18 cellular contexts compared by ENCODE assay signal in the genomic region with DNA sequence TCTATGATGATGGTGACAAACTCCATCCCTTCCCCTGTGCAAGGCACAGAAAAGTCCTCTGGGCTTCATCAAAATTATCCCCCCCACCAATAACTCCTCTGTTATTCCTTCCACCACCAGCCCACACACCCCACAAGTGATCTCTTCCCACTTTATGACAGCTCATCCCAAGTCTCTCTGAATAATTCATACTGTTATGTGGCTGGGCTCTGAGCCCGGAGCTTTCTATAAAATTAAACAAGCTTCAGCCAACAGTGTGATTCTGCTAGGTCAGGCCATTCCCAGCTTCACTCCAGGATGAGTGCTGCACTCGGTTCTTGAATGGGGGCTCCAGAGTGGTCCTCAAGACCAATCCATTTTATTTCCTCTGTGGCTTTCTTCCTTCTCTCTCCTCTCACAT.
"Had no signal": no experiment of that assay in that cellular context is flagged by ENCODE, and none has a peak within 500 bp of the region (broad histone marks: within the 10 kb centered on the region; RNA-seq: fewer than 3 reads in every experiment).

No MANE protein-coding gene starts in this region.

- H3K27ac ChIP-seq: esophagus squamous epithelium, prostate gland, right atrium auricular region, skin epidermis, stomach, thoracic aorta, upper lobe of right lung had no signal

- FAIRE-seq: frontal cortex, kidney, TTC549 had no signal

- H3K27ac Mint-ChIP-seq: activated naive CD8-positive, alpha-beta T cell had no signal

- H3K4me1 ChIP-seq: esophagus squamous epithelium, prostate gland, upper lobe of right lung had no signal

- ATAC-seq: left lobe of liver, upper lobe of right lung had no signal

- H3K36me3 ChIP-seq: esophagus squamous epithelium, prostate gland, right atrium auricular region, stomach, thoracic aorta, upper lobe of right lung had no signal

- H3K36me3 Mint-ChIP-seq: activated naive CD8-positive, alpha-beta T cell had no signal

- H3K9me3 ChIP-seq: esophagus squamous epithelium, prostate gland, right atrium auricular region, stomach, thoracic aorta, upper lobe of right lung had no signal

- DNase-seq: activated CD4-positive, alpha-beta T cell treated with anti-CD3 and anti-CD28 coated beads, Interleukin-2, amount 50 U/mL, for 4 hours; dermis blood vessel endothelial cell; effector memory CD4-positive, alpha-beta T cell; esophagus squamous epithelium; kidney; stimulated activated CD4-positive, alpha-beta T cell treated with anti-CD3 and anti-CD28 coated beads, Interleukin-15, amount 100 ng/mL, for 24 hours; stimulated activated CD4-positive, alpha-beta T cell treated with anti-CD3 and anti-CD28 coated beads, Interleukin-2, amount 100 ng/mL, for 48 hours; stomach; upper lobe of right lung had no signal

- H3K27me3 ChIP-seq: esophagus squamous epithelium, right atrium auricular region, stomach, upper lobe of right lung had no signal

- H3K4me3 Mint-ChIP-seq: activated naive CD8-positive, alpha-beta T cell had no signal

- H3K4me3 ChIP-seq: esophagus squamous epithelium, lung, prostate gland, right atrium auricular region, skin epidermis, stomach, thoracic aorta, upper lobe of right lung had no signal
